8 cellular contexts compared by ENCODE assay signal in genomic region chr5:113513384-113514262, GRCh38. TPM values are rescaled to one million over a fixed set of nuclear protein-coding genes. Genes with fewer than 3 reads are reported as not detected.
DNase-seq lines count a peak whose midpoint lies in the region; TF ChIP-seq lines count a peak whose summit lies in the region.

TSS of gene YTHDC2 (plus strand) at chr5:113513694. CDS start at chr5:113513896, 202 bp downstream.

- peak within 1 kb of the TSS; percentile 78 for H3K4me3 ChIP-seq in Caco-2 (ENCODE audit: low read depth, low read length)
- peak within 1 kb of the TSS; percentile 64 for H3K4me3 ChIP-seq in NT2/D1 (ENCODE audit: insufficient read length, low read depth)
- H3K4me3 ChIP-seq in endodermal cell (ENCODE audit: low read length) = peak within 1 kb of the TSS; percentile 87
- peak within 1 kb of the TSS; percentile 60 for H3K4me3 ChIP-seq in mesodermal cell (ENCODE audit: extremely low read depth, insufficient read depth, low read length, poor library complexity, severe bottlenecking)

- intact Hi-C loops in Caco-2 (cut with micrococcal nuclease; ENCODE audit: unreplicated experiment) = loop anchor here (1.0 to 5.0 kb wide), 5 partner anchors 66 to 517 kb away; no protein-coding TSS in a partner anchor

- CTCF ChIA-PET in Caco-2 (lab: Charles Lee) = no interaction called here

- H3K4me1 Mint-ChIP-seq in Caco-2 (ENCODE audit: low read depth, unreplicated experiment) (peaks cover 6% of the 10 kb centered on the region), endodermal cell (peaks cover 7% of the 10 kb centered on the region)

- H3K4me3 Mint-ChIP-seq in Caco-2 (ENCODE audit: unreplicated experiment) (peak within 1 kb of the TSS; percentile 80), endodermal cell (peak within 1 kb of the TSS; percentile 68)

- DNase-seq in Caco-2 (peak; percentile 88 to 90), GM20000 (ENCODE audit: low spot score) (peak; percentile 87), HT-29 (ENCODE audit: low spot score) (peak; percentile 86), NT2/D1 (ENCODE audit: low read depth, low spot score) (peak; percentile 69), endodermal cell (peak; percentile 96)
- peak; percentile 60 for DNase-seq in activated CD8-positive, alpha-beta memory T cell treated with anti-CD3 and anti-CD28 coated beads, Interleukin-2, amount 50 U/mL, for 1 hour (ENCODE audit: extremely low read depth)
- peak; percentile 83 to 86 for DNase-seq in stimulated activated CD8-positive, alpha-beta memory T cell treated with anti-CD3 and anti-CD28 coated beads, Interleukin-15, amount 100 ng/mL, for 48 hours (ENCODE audit: low read depth in 2 of 2)

- H3K27me3 ChIP-seq in Caco-2 (replicated peaks; ENCODE audit: control insufficient read depth, insufficient read depth, low read length) (no peaks in the 10 kb centered on the region), NT2/D1 (ENCODE audit: insufficient read depth, insufficient read length) (no peaks in the 10 kb centered on the region), endodermal cell (ENCODE audit: control insufficient read depth, insufficient read depth, low read length, poor library complexity, severe bottlenecking) (peaks cover 4% of the 10 kb centered on the region)

- H3K4me1 ChIP-seq in Caco-2 = no peaks in the 10 kb centered on the region
- no peaks in the 10 kb centered on the region for H3K4me1 ChIP-seq in NT2/D1 (ENCODE audit: insufficient read depth, insufficient read length)
- H3K4me1 ChIP-seq in endodermal cell (ENCODE audit: control insufficient read depth, insufficient read depth, low read length) = no peaks in the 10 kb centered on the region
- H3K4me1 ChIP-seq in mesodermal cell (ENCODE audit: control insufficient read depth, insufficient read depth, low read length, poor library complexity, severe bottlenecking) = no peaks in the 10 kb centered on the region

- POLR2A ChIA-PET in Caco-2 (lab: Charles Lee) = no interaction called here

- H3K36me3 Mint-ChIP-seq in Caco-2 (ENCODE audit: insufficient read depth, unreplicated experiment) (peaks cover 11% of the 10 kb centered on the region), endodermal cell (ENCODE audit: low read depth) (peaks cover 15% of the 10 kb centered on the region)

- H3K27ac ChIP-seq in endodermal cell (ENCODE audit: low read depth, low read length) = peak within 1 kb of the TSS; percentile 87
- H3K27ac ChIP-seq in mesodermal cell (ENCODE audit: low read depth, low read length, severe bottlenecking) = peak within 1 kb of the TSS; percentile 97

- H3K9ac ChIP-seq in NT2/D1 (ENCODE audit: insufficient read length, low read depth) = peak within 1 kb of the TSS; percentile 85
- peak within 1 kb of the TSS; percentile 91 for H3K9ac ChIP-seq in endodermal cell (ENCODE audit: extremely low read depth, low read length, poor library complexity, severe bottlenecking)

- BruUV-seq in Caco-2 (replicated peaks; lab: Mats Ljungman, UMichigan) = no TSS peak

- no peaks in the 10 kb centered on the region; the same call in 1 of the 2 replicates for H3K36me3 ChIP-seq in Caco-2 (ENCODE audit: control insufficient read depth, insufficient read depth, low read length)
- peaks cover 18% of the 10 kb centered on the region for H3K36me3 ChIP-seq in NT2/D1 (ENCODE audit: insufficient read depth, insufficient read length, low read length)
- peaks cover 13% of the 10 kb centered on the region for H3K36me3 ChIP-seq in endodermal cell (ENCODE audit: control insufficient read depth, insufficient read depth, low read length)
- H3K36me3 ChIP-seq in mesodermal cell (ENCODE audit: control insufficient read depth, insufficient read depth, low read length) = peaks cover 17% of the 10 kb centered on the region

- no peaks in the 10 kb centered on the region for H3K9me3 Mint-ChIP-seq in Caco-2 (ENCODE audit: unreplicated experiment)
- no peaks in the 10 kb centered on the region for H3K9me3 Mint-ChIP-seq in endodermal cell

- TF ChIP-seq CTCF in Caco-2 (IDR thresholded peaks at IDR 0.05; ENCODE audit: insufficient read depth in 1 of 2, low read depth in 1 of 2, low read length in 1 of 2, severe bottlenecking in 1 of 2, unreplicated experiment in 1 of 2) (peak in 1 of 2 experiments; percentile 17), GM20000 (IDR thresholded peaks at IDR 0.05; ENCODE audit: extremely low read depth, missing control alignments) (no peak), endodermal cell (conservative IDR thresholded peaks at IDR 0.05) (peak; percentile 79)

- H3K9me3 ChIP-seq in Caco-2 = no peaks in the 10 kb centered on the region
- H3K9me3 ChIP-seq in NT2/D1 (ENCODE audit: insufficient read depth, low read length) = no peaks in the 10 kb centered on the region
- H3K9me3 ChIP-seq in endodermal cell (ENCODE audit: control insufficient read depth, low read length) = no peaks in the 10 kb centered on the region
- H3K9me3 ChIP-seq in mesodermal cell (ENCODE audit: control insufficient read depth, low read length) = no peaks in the 10 kb centered on the region

- 1 to 4% methylated on average over 28 to 69 of the region's 69 CpGs for WGBS in endodermal cell (ENCODE audit: insufficient coverage in 1 of 2, insufficient read length in 1 of 2), 2 experiments
- whole genome bisulfite sequencing in mesodermal cell (ENCODE audit: insufficient coverage in 2 of 2), 2 experiments = 1 to 2% methylated on average over 43 to 62 of the region's 69 CpGs

- H3K27ac Mint-ChIP-seq in Caco-2 (ENCODE audit: unreplicated experiment) = peak within 1 kb of the TSS; percentile 16
- H3K27ac Mint-ChIP-seq in endodermal cell = peak within 1 kb of the TSS; percentile 95

- peaks cover 7% of the 10 kb centered on the region for H3K27me3 Mint-ChIP-seq in Caco-2 (ENCODE audit: insufficient read depth, unreplicated experiment)
- peaks cover 13% of the 10 kb centered on the region for H3K27me3 Mint-ChIP-seq in endodermal cell (ENCODE audit: insufficient read depth)

RNA-seq across cellular contexts. Expression of gene YTHDC2, which starts in this region (rescaled TPM):
- total RNA-seq in Caco-2 (2022) (16.9 and 19.1 TPM in 2 replicates), endodermal cell (10 to 100 TPM; 25.6 to 27.4 TPM)
- 9.3 and 10.2 TPM in 2 replicates for total RNA-seq in HT-29 (2014; rRNA removed; shearing (Covaris generic))
- polyA plus RNA-seq in endodermal cell (2013, experiment 1 of 2) = 20.9 TPM
- polyA plus RNA-seq in endodermal cell (2013, experiment 2 of 2) = 18.3 TPM
- 14.9 TPM for polyA plus RNA-seq in mesodermal cell (2013, experiment 1 of 2)
- 14.8 TPM for polyA plus RNA-seq in mesodermal cell (2013, experiment 2 of 2)

Comparison
In these comparisons a context has a peak if more than half of its experiments do, and no peak if none do; other contexts are left out.
1. Peak in every context shown above with its lines: DNase-seq, H3K4me3 ChIP-seq and H3K27ac ChIP-seq.